1 cellular context compared by ENCODE assay signal in the genomic region with DNA sequence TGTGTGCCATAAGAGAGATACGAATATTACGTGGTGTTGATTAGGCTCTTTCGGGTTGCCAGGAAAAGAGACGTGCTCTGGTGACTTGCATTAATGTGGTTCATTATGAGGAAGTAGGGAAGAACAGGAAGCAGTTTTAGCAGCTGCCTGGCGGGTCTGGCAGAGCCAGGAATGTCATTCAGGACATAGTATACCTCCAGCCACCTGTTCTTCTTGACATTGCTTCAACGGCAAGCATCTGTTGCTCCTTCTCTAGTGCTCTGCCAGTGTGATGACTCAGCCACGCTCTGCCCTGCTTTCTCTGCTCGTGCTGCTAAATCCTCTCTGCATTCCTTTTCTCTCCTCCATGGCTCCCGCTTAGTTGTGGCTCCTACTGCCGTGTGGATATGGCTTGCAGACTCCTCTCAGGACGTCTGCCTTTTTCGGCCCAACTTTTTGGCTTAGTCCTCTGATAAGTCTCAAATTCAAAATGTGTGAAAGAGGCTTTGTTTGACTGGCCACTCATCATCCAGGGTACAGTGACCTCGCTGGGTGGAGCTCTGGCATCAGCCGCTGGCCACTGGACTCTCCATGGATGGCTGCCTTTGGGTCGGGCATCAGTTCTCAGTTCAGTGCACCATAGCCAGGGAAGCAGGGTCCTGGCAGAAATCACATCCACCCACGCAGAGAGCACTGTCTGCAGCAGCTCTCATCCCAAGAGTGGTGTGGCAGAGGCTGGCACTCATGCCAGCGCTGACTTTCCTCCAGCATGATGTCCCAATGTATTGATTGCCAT.
A peak's percentile ranks its signal among the peaks of the same experiment; 100 is the strongest.
TF ChIP-seq lines count a peak whose summit lies in the region.

No MANE protein-coding gene starts in this region.

TF ChIP-seq in liver, 16 proteins besides CTCF, POLR2A, EP300 and RAD21 (continued from another document):
- TF ChIP-seq MAX (IDR thresholded peaks at IDR 0.05) (peak; percentile 66), TAF1 (conservative IDR thresholded peaks at IDR 0.05) (no peak), GABPA (IDR thresholded peaks at IDR 0.05 in 1 of 2, conservative IDR thresholded peaks at IDR 0.05 in 1 of 2) (peak in 1 of 2 donors; percentile 9), YY1 (IDR thresholded peaks at IDR 0.05) (peak; percentile 92), FOXA2 (IDR thresholded peaks at IDR 0.05) (peak; percentile 55), NR2F2 (IDR thresholded peaks at IDR 0.05) (no peak), HNF4A (conservative IDR thresholded peaks at IDR 0.05) (peak in 1 of 2 donors; percentile 79)
